In genomic region chr2:10911291-10912075, GRCh38 we compare ENCODE assay signal across 8 cellular contexts. TPM values are rescaled to one million over a fixed set of nuclear protein-coding genes. Genes with fewer than 3 reads are reported as not detected.
A peak's percentile ranks its signal among the peaks of the same experiment; 100 is the strongest.
DNase-seq lines count a peak whose midpoint lies in the region; ATAC-seq and TF ChIP-seq lines count a peak whose summit lies in the region.

Gene KCNF1, plus strand, starts transcription at chr2:10911934. Its CDS starts 493 bp downstream, at chr2:10912427.

- H3K36me3 ChIP-seq in endodermal cell (ENCODE audit: control insufficient read depth, insufficient read depth, low read length) (no peaks in the 10 kb centered on the region), mucosa of descending colon (ENCODE audit: low read depth) (no peaks in the 10 kb centered on the region)

- DNase-seq in activated naive CD8-positive, alpha-beta T cell treated with anti-CD3 and anti-CD28 coated beads, Interleukin-2, amount 50 U/mL, for 24 hours: no peak
- DNase-seq in NOMO-1 (lab: John Stamatoyannopoulos, UW; ENCODE audit: unreplicated experiment in 2 of 2) (peak; percentile 76 to 80), endodermal cell (peak; percentile 92), mucosa of descending colon (peak in 2 of 3 donors; percentile 30 to 52), COLO829 (ENCODE audit: low spot score) (no peak)

- H3K27me3 ChIP-seq in endodermal cell (ENCODE audit: control insufficient read depth, insufficient read depth, low read length, poor library complexity, severe bottlenecking): peaks cover 11% of the 10 kb centered on the region

- H3K9me3 ChIP-seq in endodermal cell (ENCODE audit: control insufficient read depth, low read length) (no peaks in the 10 kb centered on the region), mucosa of descending colon (no peaks in the 10 kb centered on the region)

- intact Hi-C loops in mucosa of descending colon (cut with DNase I, micrococcal nuclease): no loop called here

- no peak within 1 kb of the TSS for H3K27ac Mint-ChIP-seq in activated naive CD8-positive, alpha-beta T cell
- H3K27ac Mint-ChIP-seq in activated naive CD8-positive, alpha-beta T cell treated with anti-CD3 and anti-CD28 coated beads, Interleukin-2, amount 50 U/mL, for 24 hours: no peak within 1 kb of the TSS
- peak within 1 kb of the TSS; percentile 84 for H3K27ac Mint-ChIP-seq in endodermal cell
- no peak within 1 kb of the TSS for H3K27ac Mint-ChIP-seq in activated T-helper 17 cell treated with anti-CD3 and anti-CD28 coated beads, Interleukin-2, amount 50 U/mL, for 72 hours

- peak within 1 kb of the TSS; percentile 45 for H3K9ac ChIP-seq in endodermal cell (ENCODE audit: extremely low read depth, low read length, poor library complexity, severe bottlenecking)

- ATAC-seq in activated naive CD8-positive, alpha-beta T cell treated with anti-CD3 and anti-CD28 coated beads, Interleukin-2, amount 50 U/mL, for 24 hours: no peak
- ATAC-seq in mucosa of descending colon (peak; percentile 52), HG03354 (IDR thresholded peaks at IDR 0.05; ENCODE audit: poor library complexity, severe bottlenecking, unreplicated experiment) (no peak)
- ATAC-seq in activated T-helper 17 cell treated with anti-CD3 and anti-CD28 coated beads, Interleukin-2, amount 50 U/mL, for 72 hours (replicated peaks): no peak

- H3K4me1 ChIP-seq in endodermal cell (ENCODE audit: control insufficient read depth, insufficient read depth, low read length) (peaks cover 6% of the 10 kb centered on the region), mucosa of descending colon (ENCODE audit: low read depth) (no peaks in the 10 kb centered on the region)

- peaks cover 8% of the 10 kb centered on the region for H3K4me1 Mint-ChIP-seq in activated naive CD8-positive, alpha-beta T cell (ENCODE audit: low read depth)
- peaks cover 2% of the 10 kb centered on the region for H3K4me1 Mint-ChIP-seq in activated naive CD8-positive, alpha-beta T cell treated with anti-CD3 and anti-CD28 coated beads, Interleukin-2, amount 50 U/mL, for 24 hours
- H3K4me1 Mint-ChIP-seq in endodermal cell: peaks cover 52% of the 10 kb centered on the region
- H3K4me1 Mint-ChIP-seq in activated T-helper 17 cell treated with anti-CD3 and anti-CD28 coated beads, Interleukin-2, amount 50 U/mL, for 72 hours: peaks cover 4% of the 10 kb centered on the region

- WGBS in endodermal cell (ENCODE audit: insufficient coverage in 1 of 2, insufficient read length in 1 of 2), 2 experiments: 8 to 15% methylated on average over 29 to 53 of the region's 53 CpGs

- H3K36me3 Mint-ChIP-seq in activated naive CD8-positive, alpha-beta T cell: no peaks in the 10 kb centered on the region
- H3K36me3 Mint-ChIP-seq in activated naive CD8-positive, alpha-beta T cell treated with anti-CD3 and anti-CD28 coated beads, Interleukin-2, amount 50 U/mL, for 24 hours (ENCODE audit: low read depth): no peaks in the 10 kb centered on the region
- H3K36me3 Mint-ChIP-seq in endodermal cell (ENCODE audit: low read depth): peaks cover 3% of the 10 kb centered on the region
- no peaks in the 10 kb centered on the region for H3K36me3 Mint-ChIP-seq in activated T-helper 17 cell treated with anti-CD3 and anti-CD28 coated beads, Interleukin-2, amount 50 U/mL, for 72 hours (ENCODE audit: low read depth)

- peak within 1 kb of the TSS; percentile 40 for H3K4me3 Mint-ChIP-seq in activated naive CD8-positive, alpha-beta T cell
- H3K4me3 Mint-ChIP-seq in activated naive CD8-positive, alpha-beta T cell treated with anti-CD3 and anti-CD28 coated beads, Interleukin-2, amount 50 U/mL, for 24 hours: no peak within 1 kb of the TSS
- H3K4me3 Mint-ChIP-seq in endodermal cell: peak within 1 kb of the TSS; percentile 64
- no peak within 1 kb of the TSS for H3K4me3 Mint-ChIP-seq in activated T-helper 17 cell treated with anti-CD3 and anti-CD28 coated beads, Interleukin-2, amount 50 U/mL, for 72 hours

- H3K27me3 Mint-ChIP-seq in activated naive CD8-positive, alpha-beta T cell: peaks cover 23% of the 10 kb centered on the region
- H3K27me3 Mint-ChIP-seq in activated naive CD8-positive, alpha-beta T cell treated with anti-CD3 and anti-CD28 coated beads, Interleukin-2, amount 50 U/mL, for 24 hours: peaks cover 38% of the 10 kb centered on the region
- peaks cover 16% of the 10 kb centered on the region for H3K27me3 Mint-ChIP-seq in endodermal cell (ENCODE audit: insufficient read depth)
- H3K27me3 Mint-ChIP-seq in activated T-helper 17 cell treated with anti-CD3 and anti-CD28 coated beads, Interleukin-2, amount 50 U/mL, for 72 hours: peaks cover 35% of the 10 kb centered on the region

- TF ChIP-seq CTCF in endodermal cell (conservative IDR thresholded peaks at IDR 0.05) (peak; percentile 56), mucosa of descending colon (IDR thresholded peaks at IDR 0.05) (no peak)

- H3K4me3 ChIP-seq in endodermal cell (ENCODE audit: low read length) (peak within 1 kb of the TSS; percentile 76), mucosa of descending colon (no peak within 1 kb of the TSS)

- H3K27ac ChIP-seq in endodermal cell (ENCODE audit: low read depth, low read length): peak within 1 kb of the TSS; percentile 1

- H3K9me3 Mint-ChIP-seq in activated naive CD8-positive, alpha-beta T cell (ENCODE audit: low read depth): no peaks in the 10 kb centered on the region
- no peaks in the 10 kb centered on the region for H3K9me3 Mint-ChIP-seq in activated naive CD8-positive, alpha-beta T cell treated with anti-CD3 and anti-CD28 coated beads, Interleukin-2, amount 50 U/mL, for 24 hours
- H3K9me3 Mint-ChIP-seq in endodermal cell: no peaks in the 10 kb centered on the region
- H3K9me3 Mint-ChIP-seq in activated T-helper 17 cell treated with anti-CD3 and anti-CD28 coated beads, Interleukin-2, amount 50 U/mL, for 72 hours: no peaks in the 10 kb centered on the region

RNA-seq across cellular contexts. Expression of gene KCNF1, which starts in this region (rescaled TPM):
- 10 to 100 TPM in 1 of 2 donors, 1 to 10 TPM in 1; 5.2 to 17.0 TPM for total RNA-seq in endodermal cell
- 3.5 TPM for polyA plus RNA-seq in endodermal cell (2013, experiment 1 of 2)
- 4.1 TPM for polyA plus RNA-seq in endodermal cell (2013, experiment 2 of 2)
- total RNA-seq in mucosa of descending colon: under 1 TPM; 0.32 to 0.99 (median 0.78) TPM
- total RNA-seq in activated T-helper 17 cell treated with anti-CD3 and anti-CD28 coated beads, Interleukin-2, amount 50 U/mL, for 72 hours: not detected

Comparison
In these comparisons a context has a peak if more than half of its experiments do, and no peak if none do; other contexts are left out.
1. H3K4me3 Mint-ChIP-seq: peak in activated naive CD8-positive, alpha-beta T cell (single experiment) and endodermal cell (single experiment); none in activated naive CD8-positive, alpha-beta T cell treated with anti-CD3 and anti-CD28 coated beads, Interleukin-2, amount 50 U/mL, for 24 hours (single experiment) and activated T-helper 17 cell treated with anti-CD3 and anti-CD28 coated beads, Interleukin-2, amount 50 U/mL, for 72 hours (single experiment).
2. Peak in DNase-seq and ATAC-seq in mucosa of descending colon; RNA of the gene not detected or under 1 TPM.
3. DNase-seq: peak in NOMO-1 (2 of 2) and endodermal cell (single experiment); none in activated naive CD8-positive, alpha-beta T cell treated with anti-CD3 and anti-CD28 coated beads, Interleukin-2, amount 50 U/mL, for 24 hours (single experiment) and COLO829 (single experiment).